In the genomic region with DNA sequence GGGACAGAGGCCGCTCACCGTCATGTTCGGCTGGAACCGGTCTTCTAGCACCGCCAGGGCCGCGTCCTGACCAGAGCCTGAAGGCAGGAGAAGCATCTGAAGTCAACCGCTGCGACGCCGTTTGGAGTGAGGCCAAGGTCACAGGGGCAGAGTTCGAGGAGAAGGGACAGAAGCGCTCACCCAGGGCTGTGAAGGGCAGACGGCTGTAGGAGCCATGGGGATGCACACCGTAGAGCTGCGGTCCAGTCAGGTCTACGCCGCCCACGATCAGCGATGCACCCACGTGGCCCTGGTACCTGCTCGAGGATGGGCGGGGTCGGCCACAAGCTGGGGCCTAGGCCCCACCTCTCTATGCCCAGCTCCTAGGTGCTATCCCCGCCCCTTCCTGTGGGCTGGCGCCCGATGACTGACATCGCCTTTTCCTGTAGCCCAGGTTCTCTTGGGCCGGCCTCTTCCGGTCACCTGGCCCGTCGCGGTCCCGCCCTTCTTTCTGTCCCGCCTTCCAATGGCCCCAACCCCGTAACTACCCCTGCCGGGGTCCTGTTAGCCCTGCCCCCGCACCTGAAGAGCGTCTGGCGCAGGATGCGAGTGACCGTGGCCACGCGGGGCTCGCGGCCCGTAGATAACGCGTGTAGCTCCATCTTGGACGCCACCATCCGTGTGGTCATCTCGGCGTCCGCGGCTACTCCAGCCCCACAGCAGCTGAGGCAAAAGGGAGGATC, we compare ENCODE assay signal across 8 cellular contexts. TPM values are rescaled to one million over a fixed set of nuclear protein-coding genes. Genes with fewer than 3 reads are reported as not detected.
DNase-seq lines count a peak whose midpoint lies in the region; ATAC-seq and TF ChIP-seq lines count a peak whose summit lies in the region.

No MANE protein-coding gene starts in this region.

- peak overlapping the region; percentile 86 for H3K4me2 ChIP-seq in hepatocyte

- DNase-seq in NCI-H2029 (lab: John Stamatoyannopoulos, UW), result peak; percentile 90
- peak; percentile 90 for DNase-seq in T-helper 9 cell
- DNase-seq in astrocyte of the cerebellum (ENCODE audit: low read depth), result peak; percentile 80
- peak; percentile 98 for DNase-seq in hepatocyte (ENCODE audit: low spot score)
- peak; percentile 96 to 98 for DNase-seq in aorta

- WGBS in hepatocyte (ENCODE audit: low lambda C conversion rate, missing lambda C conversion rate), result 1% methylated on average over 42 of the region's 55 CpGs
- 0 to 1% methylated on average over 55 of the region's 55 CpGs for WGBS in aorta, 2 donors

- peaks cover 24% of the 10 kb centered on the region for H3K79me2 ChIP-seq in hepatocyte

- TF ChIP-seq CTCF in astrocyte of the cerebellum (IDR thresholded peaks at IDR 0.05; ENCODE audit: low read depth, low read length, missing control alignments), result no peak
- no peak for TF ChIP-seq CTCF in hepatocyte (IDR thresholded peaks at IDR 0.05; ENCODE audit: poor library complexity)

- H2AFZ ChIP-seq in hepatocyte, result peak overlapping the region; percentile 46

- intact Hi-C loops in aorta (cut with DNase I), result no loop called here

- H3K27me3 ChIP-seq in hepatocyte (no peaks in the 10 kb centered on the region), rectal smooth muscle tissue (ENCODE audit: control insufficient read depth, insufficient read depth, low read length) (no peaks in the 10 kb centered on the region), aorta (ENCODE audit: control insufficient read depth in 1 of 2, insufficient read depth in 2 of 2, low read length in 1 of 2) (no peaks in the 10 kb centered on the region)

- H3K4me3 ChIP-seq in astrocyte of the cerebellum (ENCODE audit: low read depth, low read length) (peak overlapping the region; percentile 77), hepatocyte (peak overlapping the region; percentile 87), rectal smooth muscle tissue (ENCODE audit: low read length) (peak overlapping the region; percentile 79), aorta (ENCODE audit: low read length in 2 of 2) (peak overlapping the region; percentile 46 to 58)

- H3K4me1 ChIP-seq in hepatocyte (ENCODE audit: insufficient read depth), result peaks cover 8% of the 10 kb centered on the region
- peaks cover 9% of the 10 kb centered on the region for H3K4me1 ChIP-seq in rectal smooth muscle tissue (ENCODE audit: control insufficient read depth, insufficient read depth, low read length)
- no peaks in the 10 kb centered on the region for H3K4me1 ChIP-seq in aorta (ENCODE audit: control insufficient read depth in 1 of 2, insufficient read depth in 2 of 2, low read length in 2 of 2)

- H3K9me2 ChIP-seq in hepatocyte (replicated peaks; ENCODE audit: insufficient read depth), result no peaks in the 10 kb centered on the region

- peak; percentile 83 for ATAC-seq in GM18508 (IDR thresholded peaks at IDR 0.05; ENCODE audit: insufficient read depth, unreplicated experiment)
- ATAC-seq in HG02981 (IDR thresholded peaks at IDR 0.05; ENCODE audit: unreplicated experiment), result peak; percentile 89
- peak; percentile 95 for ATAC-seq in aorta (ENCODE audit: low FRiP score)

- in situ Hi-C loops in astrocyte of the cerebellum (cut with HindIII; ENCODE audit: low sequenced_read_pairs), result no loop called here

- H3K9me3 ChIP-seq in hepatocyte (ENCODE audit: low read depth), result no peaks in the 10 kb centered on the region
- no peaks in the 10 kb centered on the region for H3K9me3 ChIP-seq in aorta (ENCODE audit: control insufficient read depth, low read length)

- H3K36me3 ChIP-seq in hepatocyte (replicated peaks; ENCODE audit: insufficient read depth, low read depth), result no peaks in the 10 kb centered on the region
- H3K36me3 ChIP-seq in rectal smooth muscle tissue (ENCODE audit: control insufficient read depth, insufficient read depth, low read length), result peaks cover 8% of the 10 kb centered on the region
- peaks cover 0 to 2% of the 10 kb centered on the region in 2 donors for H3K36me3 ChIP-seq in aorta (ENCODE audit: control insufficient read depth in 1 of 2, insufficient read depth in 2 of 2, low read length in 1 of 2)

- H3K27ac ChIP-seq in hepatocyte (peak overlapping the region; percentile 90), rectal smooth muscle tissue (ENCODE audit: low read depth, low read length) (peak overlapping the region; percentile 81), aorta (ENCODE audit: low read depth in 1 of 2, low read length in 2 of 2) (peak overlapping the region in 1 of 2 donors; percentile 65)

- no peaks in the 10 kb centered on the region for H4K20me1 ChIP-seq in hepatocyte (ENCODE audit: insufficient read depth, poor library complexity, severe bottlenecking)

- H3K9ac ChIP-seq in rectal smooth muscle tissue (ENCODE audit: low read length), result peak overlapping the region; percentile 58

RNA-seq across cellular contexts. Expression of a gene that starts 1.1 kb away (rescaled TPM):
- total RNA-seq in hepatocyte (13.7 and 27.8 TPM in 2 replicates), aorta (10 to 100 TPM; 27.7 to 39.1 TPM)
- polyA plus RNA-seq in hepatocyte (48.7 and 52.2 TPM in 2 replicates), aorta (10 to 100 TPM; 52.3 to 84.3 TPM)

RNA-seq across cellular contexts. Expression of a gene that starts 3.9 kb away (rescaled TPM):
- total RNA-seq in hepatocyte, result 0.63 TPM in 1 of 2 replicates, not detected in the other
- 12.5 and 13.4 TPM in 2 replicates for polyA plus RNA-seq in hepatocyte
- under 1 TPM; 0.84 to 0.90 TPM for total RNA-seq in aorta
- 1 to 10 TPM in 1 of 2 donors, not detected in 1; 3.5 TPM for polyA plus RNA-seq in aorta

RNA-seq across cellular contexts. Expression of a gene that starts 8.4 kb away (rescaled TPM):
- total RNA-seq in hepatocyte (15.6 and 19.8 TPM in 2 replicates), aorta (10 to 100 TPM; 43.9 to 47.8 TPM)
- polyA plus RNA-seq in hepatocyte (44.6 and 47.3 TPM in 2 replicates), aorta (100 to 1,000 TPM in 1 of 2 donors, 10 to 100 TPM in 1; 10.6 to 178 TPM)

RNA-seq across cellular contexts. Expression of a gene that starts 32.9 kb away (rescaled TPM):
- total RNA-seq in hepatocyte (23.7 and 55.2 TPM in 2 replicates), aorta (100 to 1,000 TPM; 125 to 139 TPM)
- polyA plus RNA-seq in hepatocyte (63.9 and 65.3 TPM in 2 replicates), aorta (10 to 100 TPM; 15.8 to 87.0 TPM)

RNA-seq across cellular contexts. Expression of a gene that starts 42.5 kb away (rescaled TPM):
- 29.2 and 30.5 TPM in 2 replicates for total RNA-seq in hepatocyte
- 38.6 and 44.6 TPM in 2 replicates for polyA plus RNA-seq in hepatocyte
- 10 to 100 TPM; 29.6 to 30.4 TPM for total RNA-seq in aorta
- polyA plus RNA-seq in aorta, result 10 to 100 TPM; 15.2 to 16.2 TPM
